1 cellular context compared by ENCODE assay signal in genomic region chr4:78609580-78609979, GRCh38.
TF ChIP-seq lines count a peak whose summit lies in the region.

No MANE protein-coding gene starts in this region.

TF ChIP-seq in K562, 482 proteins besides CTCF, POLR2A, EP300 and RAD21 (continued from another document):
- TF ChIP-seq VEZF1 (CRISPR knock-in tag; IDR thresholded peaks at IDR 0.05), result no peak
- TF ChIP-seq MYBL2 (IDR thresholded peaks at IDR 0.05; ENCODE audit: low read depth), result no peak
- TF ChIP-seq MYBL2 (CRISPR knock-in tag; IDR thresholded peaks at IDR 0.05; ENCODE audit: borderline replicate concordance), result no peak
- TF ChIP-seq NCOA2 (IDR thresholded peaks at IDR 0.05; ENCODE audit: partially characterized antibody in 2 of 2), result no peak
- no peak for TF ChIP-seq DDX20 (tag; IDR thresholded peaks at IDR 0.05; ENCODE audit: low read depth)
- TF ChIP-seq ZNF3 (CRISPR knock-in tag; IDR thresholded peaks at IDR 0.05), result no peak
- TF ChIP-seq NFXL1 (CRISPR knock-in tag; IDR thresholded peaks at IDR 0.05), result no peak
- TF ChIP-seq ZFPM2 (CRISPR knock-in tag; IDR thresholded peaks at IDR 0.05), result no peak
- TF ChIP-seq, protein P1, sequence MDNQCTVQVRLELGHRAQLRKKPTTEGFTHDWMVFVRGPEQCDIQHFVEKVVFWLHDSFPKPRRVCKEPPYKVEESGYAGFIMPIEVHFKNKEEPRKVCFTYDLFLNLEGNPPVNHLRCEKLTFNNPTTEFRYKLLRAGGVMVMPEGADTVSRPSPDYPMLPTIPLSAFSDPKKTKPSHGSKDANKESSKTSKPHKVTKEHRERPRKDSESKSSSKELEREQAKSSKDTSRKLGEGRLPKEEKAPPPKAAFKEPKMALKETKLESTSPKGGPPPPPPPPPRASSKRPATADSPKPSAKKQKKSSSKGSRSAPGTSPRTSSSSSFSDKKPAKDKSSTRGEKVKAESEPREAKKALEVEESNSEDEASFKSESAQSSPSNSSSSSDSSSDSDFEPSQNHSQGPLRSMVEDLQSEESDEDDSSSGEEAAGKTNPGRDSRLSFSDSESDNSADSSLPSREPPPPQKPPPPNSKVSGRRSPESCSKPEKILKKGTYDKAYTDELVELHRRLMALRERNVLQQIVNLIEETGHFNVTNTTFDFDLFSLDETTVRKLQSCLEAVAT (IDR thresholded peaks at IDR 0.05), result no peak
- TF ChIP-seq MYNN (IDR thresholded peaks at IDR 0.05), result no peak
- TF ChIP-seq MYNN (CRISPR knock-in tag; IDR thresholded peaks at IDR 0.05), result no peak
- TF ChIP-seq RBM39 (optimal IDR thresholded peaks at IDR 0.05; ENCODE audit: low read depth, low read length), result no peak
- TF ChIP-seq RFX5 (IDR thresholded peaks at IDR 0.05; ENCODE audit: low read depth, low read length), result no peak
- no peak for TF ChIP-seq SRSF1 (IDR thresholded peaks at IDR 0.05; ENCODE audit: low read depth, low read length)
- no peak for TF ChIP-seq ZC3H4 (CRISPR knock-in tag; IDR thresholded peaks at IDR 0.05; ENCODE audit: borderline replicate concordance)
- no peak for TF ChIP-seq CEBPG (CRISPR knock-in tag; IDR thresholded peaks at IDR 0.05)
- TF ChIP-seq CEBPG (tag; conservative IDR thresholded peaks at IDR 0.05 in 1 of 2, IDR thresholded peaks at IDR 0.05 in 1 of 2), result peak; percentile 57 to 81
- no peak for TF ChIP-seq ZNF764 (CRISPR knock-in tag; IDR thresholded peaks at IDR 0.05; ENCODE audit: low read depth)
- TF ChIP-seq PPARD (CRISPR knock-in tag; IDR thresholded peaks at IDR 0.05), result no peak
- no peak for TF ChIP-seq CREB5 (CRISPR knock-in tag; IDR thresholded peaks at IDR 0.05)
- no peak for TF ChIP-seq FOXJ3 (CRISPR knock-in tag; IDR thresholded peaks at IDR 0.05)
- no peak for TF ChIP-seq NFRKB (IDR thresholded peaks at IDR 0.05; ENCODE audit: low read depth)
- TF ChIP-seq, protein P2, sequence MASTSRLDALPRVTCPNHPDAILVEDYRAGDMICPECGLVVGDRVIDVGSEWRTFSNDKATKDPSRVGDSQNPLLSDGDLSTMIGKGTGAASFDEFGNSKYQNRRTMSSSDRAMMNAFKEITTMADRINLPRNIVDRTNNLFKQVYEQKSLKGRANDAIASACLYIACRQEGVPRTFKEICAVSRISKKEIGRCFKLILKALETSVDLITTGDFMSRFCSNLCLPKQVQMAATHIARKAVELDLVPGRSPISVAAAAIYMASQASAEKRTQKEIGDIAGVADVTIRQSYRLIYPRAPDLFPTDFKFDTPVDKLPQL (IDR thresholded peaks at IDR 0.05; ENCODE audit: extremely low read depth, insufficient read length), result no peak
- TF ChIP-seq ZNF507 (tag; conservative IDR thresholded peaks at IDR 0.05), result no peak
- TF ChIP-seq ZNF395 (CRISPR knock-in tag; IDR thresholded peaks at IDR 0.05), result 0 out of 2 replicates have a peak, but pooled peaks have one; percentile 53
- no peak for TF ChIP-seq HNRNPUL1 (IDR thresholded peaks at IDR 0.05; ENCODE audit: low read length)
- no peak for TF ChIP-seq SRSF3 (IDR thresholded peaks at IDR 0.05; ENCODE audit: insufficient read depth, low read length)
- no peak for TF ChIP-seq ZNF76 (CRISPR knock-in tag; IDR thresholded peaks at IDR 0.05; ENCODE audit: borderline replicate concordance)
- TF ChIP-seq, protein P3, sequence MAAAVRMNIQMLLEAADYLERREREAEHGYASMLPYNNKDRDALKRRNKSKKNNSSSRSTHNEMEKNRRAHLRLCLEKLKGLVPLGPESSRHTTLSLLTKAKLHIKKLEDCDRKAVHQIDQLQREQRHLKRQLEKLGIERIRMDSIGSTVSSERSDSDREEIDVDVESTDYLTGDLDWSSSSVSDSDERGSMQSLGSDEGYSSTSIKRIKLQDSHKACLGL (CRISPR knock-in tag; IDR thresholded peaks at IDR 0.05; ENCODE audit: borderline replicate concordance, poor library complexity, severe bottlenecking), result no peak
- TF ChIP-seq TCF7L2 (IDR thresholded peaks at IDR 0.05; ENCODE audit: low read depth, low read length), result no peak
- TF ChIP-seq CEBPB (tag; IDR thresholded peaks at IDR 0.05), result peak; percentile 61
- no peak for TF ChIP-seq NRF1 (conservative IDR thresholded peaks at IDR 0.05 in 1 of 2, IDR thresholded peaks at IDR 0.05 in 1 of 2)
- TF ChIP-seq TCF3 (CRISPR knock-in tag; IDR thresholded peaks at IDR 0.05), result no peak
- TF ChIP-seq TFAM (CRISPR knock-in tag; conservative IDR thresholded peaks at IDR 0.05), result no peak
- TF ChIP-seq FOXA1 (IDR thresholded peaks at IDR 0.05; ENCODE audit: borderline replicate concordance), result no peak
